In genomic region chr14:104209985-104210520, GRCh38 we compare ENCODE assay signal across 21 cellular contexts.
"Had no signal": no experiment of that assay in that cellular context is flagged by ENCODE, and none has a peak within 500 bp of the region (broad histone marks: within the 10 kb centered on the region; RNA-seq: fewer than 3 reads in every experiment).

No MANE protein-coding gene starts in this region.

- H3K9me3 Mint-ChIP-seq: activated naive CD4-positive, alpha-beta T cell treated with anti-CD3 and anti-CD28 coated beads, Interleukin-2, amount 50 U/mL, for 24 hours; activated T-cell treated with anti-CD3 and anti-CD28 coated beads, Interleukin-2, amount 50 U/mL, for 72 hours; effector memory CD8-positive, alpha-beta T cell; memory B cell; naive B cell; neural crest cell; stimulated activated naive CD8-positive, alpha-beta T cell treated with anti-CD3 and anti-CD28 coated beads, Interleukin-15, amount 100 ng/mL, for 72 hours; type B pancreatic cell had no signal

- H3K27ac ChIP-seq: ovary, psoas muscle, right lobe of liver had no signal

- H3K36me3 Mint-ChIP-seq: activated naive CD4-positive, alpha-beta T cell treated with anti-CD3 and anti-CD28 coated beads, Interleukin-2, amount 50 U/mL, for 24 hours; memory B cell; naive B cell; type B pancreatic cell had no signal

- DNase-seq: activated CD4-positive, alpha-beta T cell treated with anti-CD3 and anti-CD28 coated beads for 1 hour; activated CD8-positive, alpha-beta memory T cell treated with anti-CD3 and anti-CD28 coated beads for 24 hours; activated CD8-positive, alpha-beta memory T cell treated with anti-CD3 and anti-CD28 coated beads, Interleukin-2, amount 50 U/mL, for 48 hours; activated effector memory CD4-positive, alpha-beta T cell treated with anti-CD3 and anti-CD28 coated beads, Interleukin-2, amount 50 U/mL, for 16 hours; activated T-cell treated with anti-CD3 and anti-CD28 coated beads, Interleukin-2, amount 50 U/mL, for 72 hours; dermis blood vessel endothelial cell; effector memory CD8-positive, alpha-beta T cell; foreskin fibroblast; naive B cell; ovary; small intestine; stimulated activated CD4-positive, alpha-beta T cell treated with anti-CD3 and anti-CD28 coated beads, Interleukin-4, amount 100 ng/mL, for 1 hour; stimulated activated naive CD8-positive, alpha-beta T cell treated with anti-CD3 and anti-CD28 coated beads, Interleukin-15, amount 100 ng/mL, for 72 hours; T-helper 2 cell; WERI-Rb-1 had no signal

- FAIRE-seq: small intestine had no signal

- H3K4me1 Mint-ChIP-seq: activated naive CD4-positive, alpha-beta T cell treated with anti-CD3 and anti-CD28 coated beads, Interleukin-2, amount 50 U/mL, for 24 hours; memory B cell; naive B cell; stimulated activated naive CD8-positive, alpha-beta T cell treated with anti-CD3 and anti-CD28 coated beads, Interleukin-15, amount 100 ng/mL, for 72 hours had no signal

- H3K36me3 ChIP-seq: ovary, right lobe of liver, WERI-Rb-1 had no signal

- H3K27ac Mint-ChIP-seq: activated naive CD4-positive, alpha-beta T cell treated with anti-CD3 and anti-CD28 coated beads, Interleukin-2, amount 50 U/mL, for 24 hours; activated T-cell treated with anti-CD3 and anti-CD28 coated beads, Interleukin-2, amount 50 U/mL, for 72 hours; effector memory CD8-positive, alpha-beta T cell; memory B cell; naive B cell; stimulated activated naive CD8-positive, alpha-beta T cell treated with anti-CD3 and anti-CD28 coated beads, Interleukin-15, amount 100 ng/mL, for 72 hours; type B pancreatic cell had no signal

- H3K4me1 ChIP-seq: psoas muscle, right lobe of liver had no signal

- ATAC-seq: activated T-cell treated with anti-CD3 and anti-CD28 coated beads, Interleukin-2, amount 50 U/mL, for 72 hours; effector memory CD8-positive, alpha-beta T cell; psoas muscle; right lobe of liver; stimulated activated naive CD8-positive, alpha-beta T cell treated with anti-CD3 and anti-CD28 coated beads, Interleukin-15, amount 100 ng/mL, for 72 hours had no signal

- H3K9me3 ChIP-seq: ovary, psoas muscle, right lobe of liver had no signal

- H3K4me3 ChIP-seq: ovary, psoas muscle, right lobe of liver had no signal

- H3K27me3 ChIP-seq: ovary, right lobe of liver had no signal

- H3K4me3 Mint-ChIP-seq: activated naive CD4-positive, alpha-beta T cell treated with anti-CD3 and anti-CD28 coated beads, Interleukin-2, amount 50 U/mL, for 24 hours; activated T-cell treated with anti-CD3 and anti-CD28 coated beads, Interleukin-2, amount 50 U/mL, for 72 hours; effector memory CD8-positive, alpha-beta T cell; memory B cell; naive B cell; neural crest cell; stimulated activated naive CD8-positive, alpha-beta T cell treated with anti-CD3 and anti-CD28 coated beads, Interleukin-15, amount 100 ng/mL, for 72 hours; type B pancreatic cell had no signal
